3 cellular contexts compared by ENCODE assay signal in the genomic region with DNA sequence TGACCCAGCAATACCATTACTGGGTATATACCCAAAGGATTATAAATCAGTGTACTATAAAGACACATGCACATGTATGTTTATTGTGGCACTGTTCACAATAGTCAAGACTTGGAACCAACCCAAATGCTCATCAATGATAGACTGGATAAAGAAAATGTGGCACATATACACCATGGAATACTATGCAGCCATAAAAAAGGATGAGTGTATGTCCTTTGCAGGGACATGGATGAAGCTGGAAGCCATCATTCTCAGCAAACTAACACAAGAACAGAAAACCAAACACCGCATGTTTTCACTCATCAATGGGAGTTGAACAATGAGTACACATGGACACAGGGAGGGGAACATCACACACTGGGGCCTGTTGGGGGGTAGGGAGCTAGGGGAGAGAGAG. TPM values are rescaled to one million over a fixed set of nuclear protein-coding genes. Genes with fewer than 3 reads are reported as not detected.
DNase-seq lines count a peak whose midpoint lies in the region; ATAC-seq, FAIRE-seq and TF ChIP-seq lines count a peak whose summit lies in the region.
"Not testable (repeated sequence)": the region's sequence is repeated elsewhere in the genome, so short reads cannot be mapped to it uniquely, and the experiment has no call there.

No MANE protein-coding gene starts in this region.

- not testable (repeated sequence) for H3K4me2 ChIP-seq in K562 (ENCODE audit: insufficient read depth, low read length)

- FAIRE-seq in K562 (lab: Jason Lieb, UNC), result not testable (repeated sequence)

- intact Hi-C loops in K562 (cut with micrococcal nuclease), result not testable (repeated sequence)

- TF ChIP-seq CTCF in HEK293 (tag by site-specific recombination; IDR thresholded peaks at IDR 0.05); K562 (IDR thresholded peaks at IDR 0.05 in 2 of 3, conservative IDR thresholded peaks at IDR 0.05 in 1 of 3; ENCODE audit: insufficient read depth in 2 of 3, low read depth in 1 of 3, low read length in 3 of 3): not testable (repeated sequence)

- H3K9me3 Mint-ChIP-seq in activated CD4-positive, alpha-beta T cell treated with anti-CD3 and anti-CD28 coated beads, Interleukin-2, amount 10 ng/mL, durations not matched to agents 7 days and 5 days, result not testable (repeated sequence)

- H3K4me3 ChIP-seq in HEK293 (ENCODE audit: low read depth, low read length); K562: not testable (repeated sequence)

- not testable (repeated sequence) for BruUV-seq in K562 (replicated peaks; lab: Mats Ljungman, UMichigan)

- CTCF ChIA-PET in HEK293 (lab: Yijun Ruan, JAX); activated CD4-positive, alpha-beta T cell treated with anti-CD3 and anti-CD28 coated beads, Interleukin-2, amount 10 ng/mL, durations not matched to agents 7 days and 5 days (lab: Charles Lee); K562 (lab: Yijun Ruan, JAX; ENCODE audit: low intra/inter-chr PET ratio): not testable (repeated sequence)

- H3K4me1 ChIP-seq in HEK293 (ENCODE audit: control insufficient read depth, insufficient read depth, low read length); K562 (replicated peaks in 1 of 2; ENCODE audit: control insufficient read depth in 2 of 2, insufficient read depth in 2 of 2, low read length in 2 of 2): not testable (repeated sequence)

- not testable (repeated sequence) for DNase-seq in activated CD4-positive, alpha-beta T cell treated with anti-CD3 and anti-CD28 coated beads, Interleukin-2, amount 10 ng/mL, durations not matched to agents 7 days and 5 days; K562 (ENCODE audit: extremely low read depth in 1 of 4, low spot score in 3 of 4)

- not testable (repeated sequence) for H3K9me1 ChIP-seq in K562 (ENCODE audit: control insufficient read depth, insufficient read depth, low read length)

- H3K9ac ChIP-seq in K562 (ENCODE audit: insufficient read depth in 1 of 2, low read depth in 2 of 2, low read length in 2 of 2), result not testable (repeated sequence)

- TF ChIP-seq RAD21 in K562 (CRISPR knock-in tag; conservative IDR thresholded peaks at IDR 0.05 in 1 of 2, IDR thresholded peaks at IDR 0.05 in 1 of 2), result not testable (repeated sequence)

- ATAC-seq in K562, result not testable (repeated sequence)

- H3K27me3 Mint-ChIP-seq in activated CD4-positive, alpha-beta T cell treated with anti-CD3 and anti-CD28 coated beads, Interleukin-2, amount 10 ng/mL, durations not matched to agents 7 days and 5 days, result not testable (repeated sequence)

- H3K9me3 ChIP-seq in HEK293 (ENCODE audit: control insufficient read depth, insufficient read depth, low read depth, low read length); K562 (replicated peaks; ENCODE audit: control insufficient read depth, insufficient read depth, low read depth, low read length): not testable (repeated sequence)

- no CpG with 5 or more reads among the region's 1 CpG for WGBS in K562 (ENCODE audit: insufficient coverage, low coverage, missing lambda C conversion rate)

- not testable (repeated sequence) for H2AFZ ChIP-seq in K562 (ENCODE audit: low read depth, low read length)

- not testable (repeated sequence) for H3K36me3 ChIP-seq in HEK293 (ENCODE audit: control insufficient read depth in 2 of 2, insufficient read depth in 1 of 2, low read length in 2 of 2); K562 (ENCODE audit: control insufficient read depth, insufficient read depth, low read length)

- peak overlapping the region; percentile 31 for H3K27ac Mint-ChIP-seq in activated CD4-positive, alpha-beta T cell treated with anti-CD3 and anti-CD28 coated beads, Interleukin-2, amount 10 ng/mL, durations not matched to agents 7 days and 5 days

- H4K20me1 ChIP-seq in K562 (replicated peaks; ENCODE audit: control insufficient read depth, insufficient read depth, low read length), result not testable (repeated sequence)

- H3K27ac ChIP-seq in HEK293 (ENCODE audit: extremely low read depth, low read depth, low read length); K562 (ENCODE audit: extremely low read depth, low read depth, low read length): not testable (repeated sequence)

- not testable (repeated sequence) for H3K79me2 ChIP-seq in K562 (ENCODE audit: control insufficient read depth, insufficient read depth, low read length)

- in situ Hi-C loops in K562 (cut with MboI), result not testable (repeated sequence)

- not testable (repeated sequence) for H3K4me1 Mint-ChIP-seq in activated CD4-positive, alpha-beta T cell treated with anti-CD3 and anti-CD28 coated beads, Interleukin-2, amount 10 ng/mL, durations not matched to agents 7 days and 5 days

- H3K36me3 Mint-ChIP-seq in activated CD4-positive, alpha-beta T cell treated with anti-CD3 and anti-CD28 coated beads, Interleukin-2, amount 10 ng/mL, durations not matched to agents 7 days and 5 days (ENCODE audit: low read depth), result not testable (repeated sequence)

- not testable (repeated sequence) for H3K27me3 ChIP-seq in K562 (ENCODE audit: control insufficient read depth in 2 of 2, insufficient read depth in 2 of 2, low read length in 2 of 2)

- POLR2A ChIA-PET in HEK293 (lab: Yijun Ruan, JAX); activated CD4-positive, alpha-beta T cell treated with anti-CD3 and anti-CD28 coated beads, Interleukin-2, amount 10 ng/mL, durations not matched to agents 7 days and 5 days (lab: Charles Lee); K562 (lab: Yijun Ruan, JAX): not testable (repeated sequence)

- H3K4me3 Mint-ChIP-seq in activated CD4-positive, alpha-beta T cell treated with anti-CD3 and anti-CD28 coated beads, Interleukin-2, amount 10 ng/mL, durations not matched to agents 7 days and 5 days, result not testable (repeated sequence)

- TF ChIP-seq POLR2A in K562 (conservative IDR thresholded peaks at IDR 0.05), result not testable (repeated sequence)

- not testable (repeated sequence) for TF ChIP-seq EP300 in K562 (IDR thresholded peaks at IDR 0.05; ENCODE audit: low read length)

TF ChIP-seq in HEK293, 187 proteins besides CTCF, POLR2A, EP300 and RAD21 (continues in another document):
- TF ChIP-seq ZNF146 (tag by site-specific recombination; IDR thresholded peaks at IDR 0.05), result peak; percentile 88

TF ChIP-seq in K562, 482 proteins besides CTCF, POLR2A, EP300 and RAD21:
- peak; percentile 66 for TF ChIP-seq ZNF146 (CRISPR knock-in tag; IDR thresholded peaks at IDR 0.05; ENCODE audit: unreplicated experiment)

RNA-seq across cellular contexts. Expression of gene PBDC1, which starts 7.9 kb away (rescaled TPM):
- 10 to 100 TPM; 24.2 to 25.4 TPM for total RNA-seq in activated CD4-positive, alpha-beta T cell treated with anti-CD3 and anti-CD28 coated beads, Interleukin-2, amount 10 ng/mL, durations not matched to agents 7 days and 5 days
- total RNA-seq in K562 (2011; cell fraction: chromatin; rRNA removed; ENCODE audit: low replicate concordance), result 2.2 and 8.4 TPM in 2 replicates
- total RNA-seq in K562 (2011; cell fraction: nucleolus; rRNA removed), result 2.8 and 3.3 TPM in 2 replicates
- total RNA-seq in K562 (2011; cell fraction: nucleoplasm; rRNA removed), result 3.1 and 3.5 TPM in 2 replicates
- total RNA-seq in K562 (2014; rRNA removed), result 8.2 and 8.8 TPM in 2 replicates
- 14.8 and 18.8 TPM in 2 replicates for total RNA-seq in K562 (2014; rRNA removed; fragmentation: Illumina TruSeq; extraction: Trizol)
- 15.9 and 17.1 TPM in 2 replicates for total RNA-seq in K562 (2015; rRNA removed; fragmentation: Illumina TruSeq; extraction: Trizol)
- total RNA-seq in K562 (2021), result 12.3 and 14.7 TPM in 2 replicates
- 10.9 and 18.8 TPM in 2 replicates for polyA plus RNA-seq in K562 (2011; rRNA removed)
- 10.3 and 14.3 TPM in 2 replicates for polyA plus RNA-seq in K562 (2011; cell fraction: cytosol; rRNA removed)
- 5.0 and 5.3 TPM in 2 replicates for polyA plus RNA-seq in K562 (2011; cell fraction: nucleus; rRNA removed)
- 11.7 and 28.9 TPM in 2 replicates for polyA plus RNA-seq in K562 (2012)
- 28.6 and 33.8 TPM in 2 replicates for polyA plus RNA-seq in K562 (2014; fragmentation: Illumina TruSeq; extraction: Trizol)
- polyA plus RNA-seq in K562 (2014; fragmentation: Nextera tagmentation; extraction: Ambion mirVana), result 10 to 100 TPM; 46.3 to 46.9 TPM
- polyA plus RNA-seq in K562 (2014; rRNA removed), result 15.7 and 16.1 TPM in 2 replicates
- 12.6 and 13.1 TPM in 2 replicates for polyA minus RNA-seq in K562 (2011; rRNA and poly(A)+ RNA removed)
- 6.5 and 6.9 TPM in 2 replicates for polyA minus RNA-seq in K562 (2011; cell fraction: cytosol; rRNA and poly(A)+ RNA removed)
- 2.7 and 4.3 TPM in 2 replicates for polyA minus RNA-seq in K562 (2011; cell fraction: nucleus; rRNA and poly(A)+ RNA removed)
